Comparison of ENCODE assay signal across 13 cellular contexts in the genomic region with DNA sequence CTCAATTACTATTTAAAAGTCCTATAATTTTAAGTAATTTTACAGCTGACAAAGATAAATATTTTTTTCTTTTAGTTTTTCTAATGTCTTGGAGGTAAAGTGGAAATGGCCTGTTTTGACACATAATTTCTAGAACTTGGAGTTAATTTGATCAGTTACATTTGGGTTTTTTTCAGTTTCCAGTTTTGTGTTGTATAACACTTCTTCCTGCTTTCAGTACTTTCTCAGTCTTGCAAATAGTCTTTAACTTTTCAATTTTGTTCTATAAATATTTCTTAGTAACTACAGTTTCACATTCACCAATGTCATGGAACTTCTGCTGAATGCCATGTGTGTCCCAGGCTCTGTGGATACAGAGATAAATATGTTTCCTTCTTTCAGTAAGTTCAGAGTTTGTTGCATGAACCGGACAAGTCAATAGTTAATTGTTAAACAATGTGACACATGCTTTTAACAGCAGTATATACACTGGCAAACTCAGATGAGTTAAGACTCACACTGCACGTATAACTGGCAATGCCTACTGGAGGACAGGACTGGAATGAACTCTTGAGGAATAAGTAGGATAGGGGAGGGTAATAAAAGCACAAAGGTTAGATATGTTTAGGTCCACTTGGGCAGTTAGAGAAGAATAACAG. TPM values are rescaled to one million over a fixed set of nuclear protein-coding genes. Genes with fewer than 3 reads are reported as not detected.
DNase-seq lines count a peak whose midpoint lies in the region; ATAC-seq, FAIRE-seq and TF ChIP-seq lines count a peak whose summit lies in the region.
"Had no signal": no experiment of that assay in that cellular context is flagged by ENCODE, and none has a peak within 500 bp of the region (broad histone marks: within the 10 kb centered on the region; RNA-seq: fewer than 3 reads in every experiment).

No MANE protein-coding gene starts in this region.

- no peak overlapping the region for H3K18ac ChIP-seq in mesenchymal stem cell (ENCODE audit: low read depth in 1 of 2, low read length in 2 of 2)

- TF ChIP-seq CTCF in SU-DHL-6 (IDR thresholded peaks at IDR 0.05; ENCODE audit: insufficient read depth, low read length, poor library complexity, severe bottlenecking) = no peak
- TF ChIP-seq CTCF in colonic mucosa (IDR thresholded peaks at IDR 0.05) = no peak

- FAIRE-seq in GM12891 (lab: Jason Lieb, UNC) = peak; percentile 90

- intact Hi-C loops in colonic mucosa (cut with DNase I) = no loop called here

- H3K27ac Mint-ChIP-seq in T-cell = no peak overlapping the region

- H3K27ac ChIP-seq in SU-DHL-6 (ENCODE audit: low read depth, low read length) (no peak overlapping the region), mesenchymal stem cell (ENCODE audit: low read length, poor library complexity, severe bottlenecking) (peak overlapping the region; percentile 51), colonic mucosa (no peak overlapping the region)
- H3K27ac ChIP-seq: cardiac muscle cell, SK-N-MC had no signal

- POLR2A ChIA-PET in T-cell (lab: Charles Lee) = no interaction called here

- no peaks in the 10 kb centered on the region for H3K27me3 Mint-ChIP-seq in T-cell

- TF ChIP-seq POLR2A in GM12891 (IDR thresholded peaks at IDR 0.05; ENCODE audit: low read depth, low read length) = no peak

- H3K4me1 Mint-ChIP-seq in T-cell = peaks cover 59 to 64% (median 64%) of the 10 kb centered on the region in 3 donors

- H3K9me2 ChIP-seq in SU-DHL-6 (replicated peaks; ENCODE audit: insufficient read depth, low read length) = no peaks in the 10 kb centered on the region

- H3K4me3 ChIP-seq in SU-DHL-6 (ENCODE audit: insufficient read depth, low read length, poor library complexity, severe bottlenecking) (no peak overlapping the region), mesenchymal stem cell (ENCODE audit: insufficient read depth in 1 of 2, low read depth in 1 of 2, low read length in 2 of 2) (no peak overlapping the region), colonic mucosa (no peak overlapping the region)
- H3K4me3 ChIP-seq: cardiac muscle cell, SK-N-MC had no signal

- H3K4me2 ChIP-seq in SU-DHL-6 (ENCODE audit: low read depth, low read length, poor library complexity, severe bottlenecking) = peak overlapping the region; percentile 97
- H3K4me2 ChIP-seq in mesenchymal stem cell (ENCODE audit: low read length, poor library complexity, severe bottlenecking) = no peak overlapping the region

- H3K4me3 Mint-ChIP-seq in T-cell = no peak overlapping the region

- H4K91ac ChIP-seq in mesenchymal stem cell (ENCODE audit: low read length) = no peak overlapping the region

- peaks cover 89% of the 10 kb centered on the region for H3K79me2 ChIP-seq in SU-DHL-6 (ENCODE audit: insufficient read depth, low read length)

- H3K23ac ChIP-seq in mesenchymal stem cell (ENCODE audit: low read length in 2 of 2) = no peak overlapping the region

- H3K36me3 ChIP-seq in SU-DHL-6 (ENCODE audit: low read length) (peaks cover 20% of the 10 kb centered on the region; the same call in 1 of the 2 replicates), mesenchymal stem cell (ENCODE audit: control insufficient read depth in 1 of 2, insufficient read depth in 2 of 2, low read depth in 1 of 2, low read length in 2 of 2) (no peaks in the 10 kb centered on the region), colonic mucosa (no peaks in the 10 kb centered on the region)
- H3K36me3 ChIP-seq: cardiac muscle cell had no signal

- H3K4ac ChIP-seq in mesenchymal stem cell (ENCODE audit: low read depth in 1 of 2, low read length in 2 of 2) = no peak overlapping the region

- peaks cover 10% of the 10 kb centered on the region for H3K36me3 Mint-ChIP-seq in T-cell

- WGBS in mesenchymal stem cell = 96% methylated on average over 1 of the region's 2 CpGs

- H3K9ac ChIP-seq in SU-DHL-6 (ENCODE audit: low read length) (no peak overlapping the region), mesenchymal stem cell (ENCODE audit: low read length) (no peak overlapping the region), colonic mucosa (ENCODE audit: low read depth in 2 of 2, low read length in 2 of 2) (no peak overlapping the region)

- H2BK5ac ChIP-seq in mesenchymal stem cell (ENCODE audit: low read depth, low read length, poor library complexity, severe bottlenecking) = no peak overlapping the region

- no peaks in the 10 kb centered on the region for H3K27me3 ChIP-seq in SU-DHL-6 (ENCODE audit: low read length)
- no peaks in the 10 kb centered on the region for H3K27me3 ChIP-seq in mesenchymal stem cell (ENCODE audit: control insufficient read depth in 1 of 2, insufficient read depth in 1 of 2, low read length in 2 of 2)
- no peaks in the 10 kb centered on the region for H3K27me3 ChIP-seq in colonic mucosa
- H3K27me3 ChIP-seq: cardiac muscle cell had no signal

- no peak overlapping the region for H2AK5ac ChIP-seq in mesenchymal stem cell (ENCODE audit: low read length, severe bottlenecking)

- peaks cover 75% of the 10 kb centered on the region for H4K20me1 ChIP-seq in SU-DHL-6 (ENCODE audit: low read depth, low read length)

- peaks cover 12% of the 10 kb centered on the region for H3F3A ChIP-seq in SU-DHL-6 (ENCODE audit: insufficient read depth)

- peaks cover 1% of the 10 kb centered on the region for H3K79me1 ChIP-seq in mesenchymal stem cell (replicated peaks; ENCODE audit: low read length, poor library complexity, severe bottlenecking)

- H2BK15ac ChIP-seq in mesenchymal stem cell (ENCODE audit: low read depth, poor library complexity, severe bottlenecking) = no peak overlapping the region

- CTCF ChIA-PET in T-cell (lab: Charles Lee) = interaction anchor here (0.6 to 0.7 kb wide), 2 partner anchors 356 to 417 kb away, joined by 3 to 13 read pairs; no protein-coding TSS in a partner anchor

- ATAC-seq in HG02759 (IDR thresholded peaks at IDR 0.05; ENCODE audit: unreplicated experiment) (peak; percentile 28), HG02623 (IDR thresholded peaks at IDR 0.05; ENCODE audit: unreplicated experiment) (no peak), T-cell (replicated peaks in 1 of 4) (no peak)

- H3K14ac ChIP-seq in mesenchymal stem cell (ENCODE audit: low read length in 2 of 2) = no peak overlapping the region

- H4K8ac ChIP-seq in mesenchymal stem cell (ENCODE audit: low read length) = no peak overlapping the region

- H3K4me1 ChIP-seq in mesenchymal stem cell (ENCODE audit: control insufficient read depth, insufficient read depth, low read depth, low read length) (peaks cover 2% of the 10 kb centered on the region), colonic mucosa (no peaks in the 10 kb centered on the region)

- H2BK12ac ChIP-seq in mesenchymal stem cell (ENCODE audit: low read length in 2 of 2) = no peak overlapping the region

- no peak overlapping the region for H2AFZ ChIP-seq in SU-DHL-6 (ENCODE audit: low read depth, low read length, severe bottlenecking)
- H2AFZ ChIP-seq in mesenchymal stem cell (ENCODE audit: low read depth, low read length) = no peak overlapping the region

- H2BK120ac ChIP-seq in mesenchymal stem cell (ENCODE audit: low read depth, low read length) = no peak overlapping the region

- H3K9me3 ChIP-seq in SU-DHL-6 (ENCODE audit: insufficient read depth, low read length) (no peaks in the 10 kb centered on the region), mesenchymal stem cell (ENCODE audit: control insufficient read depth, low read length) (no peaks in the 10 kb centered on the region), colonic mucosa (no peaks in the 10 kb centered on the region)

- DNase-seq in GM12891 (ENCODE audit: insufficient read length, low spot score) = no peak
- peak; percentile 14 for DNase-seq in mesenchymal stem cell
- no peak for DNase-seq in T-cell
- no peak for DNase-seq in colonic mucosa
- no peak for DNase-seq in DMS 273 (lab: John Stamatoyannopoulos, UW; ENCODE audit: unreplicated experiment)
- DNase-seq: activated CD8-positive, alpha-beta memory T cell treated with anti-CD3 and anti-CD28 coated beads, Interleukin-2, amount 50 U/mL, for 4 hours; GF-D8; NCI-H2081 had no signal

- no peaks in the 10 kb centered on the region for H3K9me3 Mint-ChIP-seq in T-cell

TF ChIP-seq in GM12891, 5 proteins besides CTCF, POLR2A, EP300 and RAD21:
- TF ChIP-seq SPI1 (IDR thresholded peaks at IDR 0.05; ENCODE audit: low read depth, low read length) (no peak), POLR2AphosphoS5 (IDR thresholded peaks at IDR 0.05; ENCODE audit: low read depth, low read length) (no peak), PAX5 (IDR thresholded peaks at IDR 0.05; ENCODE audit: insufficient read depth, low read length, severe bottlenecking) (no peak), TAF1 (IDR thresholded peaks at IDR 0.05; ENCODE audit: low read depth, low read length) (no peak), POU2F2 (IDR thresholded peaks at IDR 0.05; ENCODE audit: low read depth, low read length) (no peak)
TF ChIP-seq in GM12891: peak in this region for 0.

RNA-seq across cellular contexts. Expression of gene SHOC2, which starts 4.6 kb away (rescaled TPM):
- polyA plus RNA-seq in GM12891 (2012; ENCODE audit: low read depth, missing spikeins) = 24.4 TPM
- polyA plus RNA-seq in mesenchymal stem cell (2013, experiment 1 of 2) = 35.4 TPM
- polyA plus RNA-seq in mesenchymal stem cell (2013, experiment 2 of 2) = 37.1 TPM
- 10 to 100 TPM; 53.3 to 65.1 (median 54.0) TPM for total RNA-seq in T-cell
- 10 to 100 TPM; 47.2 to 79.1 TPM for total RNA-seq in colonic mucosa

RNA-seq across cellular contexts. Expression of gene BBIP1, which starts 5.0 kb away (rescaled TPM):
- polyA plus RNA-seq in GM12891 (2012; ENCODE audit: low read depth, missing spikeins) = 19.9 TPM
- 42.1 TPM for polyA plus RNA-seq in mesenchymal stem cell (2013, experiment 1 of 2)
- 44.6 TPM for polyA plus RNA-seq in mesenchymal stem cell (2013, experiment 2 of 2)
- total RNA-seq in T-cell = 10 to 100 TPM; 28.6 to 36.6 (median 32.0) TPM
- total RNA-seq in colonic mucosa = 10 to 100 TPM; 17.7 to 19.1 TPM

RNA-seq across cellular contexts. Expression of gene PDCD4, which starts 52.2 kb away (rescaled TPM):
- polyA plus RNA-seq in GM12891 (2012; ENCODE audit: low read depth, missing spikeins) = 287 TPM
- polyA plus RNA-seq in mesenchymal stem cell (2013, experiment 1 of 2) = 35.1 TPM
- polyA plus RNA-seq in mesenchymal stem cell (2013, experiment 2 of 2) = 36.7 TPM
- total RNA-seq in T-cell (100 to 1,000 TPM; 239 to 335 (median 309) TPM), colonic mucosa (100 to 1,000 TPM; 397 to 463 TPM)
